Comparison of ENCODE assay signal across 8 cellular contexts in the genomic region with DNA sequence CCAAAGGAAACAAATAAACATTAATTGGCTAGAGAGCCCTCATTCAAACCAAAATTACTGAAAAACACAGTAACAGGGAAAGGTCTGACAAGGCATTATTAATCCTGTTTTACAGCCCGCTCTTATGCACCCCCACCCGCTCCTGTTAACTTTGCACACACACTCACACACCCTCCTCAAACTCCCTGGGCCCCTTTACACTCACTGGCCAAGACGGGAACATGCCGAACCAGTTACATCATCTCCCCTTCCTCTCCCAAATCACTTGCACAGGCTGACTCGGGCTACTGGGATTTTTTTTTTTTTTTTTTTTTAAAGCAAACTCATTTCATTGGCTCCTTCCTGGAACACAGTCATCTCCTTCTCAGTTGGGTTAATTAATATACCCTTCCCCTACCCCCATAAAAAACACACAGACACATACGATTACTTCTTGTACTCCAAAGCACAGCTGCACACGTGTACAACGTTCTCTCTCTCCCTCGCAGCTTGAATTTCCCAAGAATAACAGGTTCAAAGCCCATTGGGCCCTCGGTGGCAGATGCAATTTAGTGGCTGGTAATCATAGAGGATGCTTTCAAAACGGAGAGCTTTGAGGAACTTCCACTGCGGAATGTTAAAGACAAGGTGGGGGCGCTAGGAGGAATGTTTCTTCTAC. TPM values are rescaled to one million over a fixed set of nuclear protein-coding genes. Genes with fewer than 3 reads are reported as not detected.
DNase-seq lines count a peak whose midpoint lies in the region; ATAC-seq, FAIRE-seq and TF ChIP-seq lines count a peak whose summit lies in the region.

No MANE protein-coding gene starts in this region.

- peaks cover 0 to 34% (median 0%) of the 10 kb centered on the region in 4 donors for H3K4me1 ChIP-seq in Peyer's patch
- no peaks in the 10 kb centered on the region for H3K4me1 ChIP-seq in parathyroid adenoma

- no peaks in the 10 kb centered on the region for H3K9me3 ChIP-seq in Peyer's patch
- H3K9me3 ChIP-seq in parathyroid adenoma (ENCODE audit: control insufficient read depth, low read length) = no peaks in the 10 kb centered on the region

- in situ Hi-C loops in GM13977 (cut with MboI; ENCODE audit: low pct_unique_long_range_greater_than_20kb, low sequenced_read_pairs, unreplicated experiment) = no loop called here

- peaks cover 41% of the 10 kb centered on the region for H3K79me2 ChIP-seq in parathyroid adenoma

- peak overlapping the region; percentile 4 to 76 (median 54) for H3K27ac ChIP-seq in Peyer's patch
- peak overlapping the region; percentile 52 for H3K27ac ChIP-seq in parathyroid adenoma

- no peak overlapping the region for H2AFZ ChIP-seq in parathyroid adenoma

- H3K27me3 ChIP-seq in Peyer's patch (no peaks in the 10 kb centered on the region), parathyroid adenoma (ENCODE audit: control insufficient read depth, insufficient read depth, low read length) (no peaks in the 10 kb centered on the region)

- no peak overlapping the region for H3K9ac ChIP-seq in parathyroid adenoma

- peak; percentile 55 for DNase-seq in H4 (ENCODE audit: low spot score)
- DNase-seq in Peyer's patch = peak in 1 of 3 donors; percentile 71
- DNase-seq in fibroblast of the conjunctiva (ENCODE audit: low read depth) = peak; percentile 99
- DNase-seq in GM13977 (ENCODE audit: low spot score) = no peak
- DNase-seq in frontal cortex (ENCODE audit: low spot score in 2 of 2) = no peak

- FAIRE-seq in frontal cortex (lab: Jason Lieb, UNC) = no peak

- no peak overlapping the region for H3K4me2 ChIP-seq in parathyroid adenoma (ENCODE audit: low read length)

- ATAC-seq in GM18858 (IDR thresholded peaks at IDR 0.05; ENCODE audit: unreplicated experiment) (no peak), HG03025 (IDR thresholded peaks at IDR 0.05; ENCODE audit: low FRiP score, unreplicated experiment) (no peak)

- no peak for TF ChIP-seq CTCF in Peyer's patch (IDR thresholded peaks at IDR 0.05)
- TF ChIP-seq CTCF in parathyroid adenoma (IDR thresholded peaks at IDR 0.05) = no peak
- TF ChIP-seq CTCF in GM13977 (IDR thresholded peaks at IDR 0.05; ENCODE audit: extremely low read depth, insufficient read depth, missing control alignments) = no peak

- H3K4me3 ChIP-seq in Peyer's patch (no peak overlapping the region), parathyroid adenoma (ENCODE audit: low read depth, low read length) (no peak overlapping the region)

- TF ChIP-seq POLR2A in Peyer's patch (IDR thresholded peaks at IDR 0.05) = no peak

- H3K36me3 ChIP-seq in Peyer's patch (no peaks in the 10 kb centered on the region), parathyroid adenoma (ENCODE audit: control insufficient read depth, insufficient read depth, low read length) (no peaks in the 10 kb centered on the region)

RNA-seq across cellular contexts. Expression of a gene that starts 31.8 kb away (rescaled TPM):
- total RNA-seq in H4 (2014; rRNA removed; shearing (Covaris generic)) = 2.6 and 6.8 TPM in 2 replicates
- 10 to 100 TPM; 22.5 to 63.5 (median 37.1) TPM for total RNA-seq in Peyer's patch
- 52.6 TPM for total RNA-seq in frontal cortex

Comparison
In these comparisons a context has a peak if more than half of its experiments do, and no peak if none do; other contexts are left out.
1. DNase-seq: peak in H4 (single experiment) and fibroblast of the conjunctiva (single experiment); none in GM13977 (single experiment) and frontal cortex (0 of 2).